ENCODE assay signal across 12 cellular contexts in the genomic region with DNA sequence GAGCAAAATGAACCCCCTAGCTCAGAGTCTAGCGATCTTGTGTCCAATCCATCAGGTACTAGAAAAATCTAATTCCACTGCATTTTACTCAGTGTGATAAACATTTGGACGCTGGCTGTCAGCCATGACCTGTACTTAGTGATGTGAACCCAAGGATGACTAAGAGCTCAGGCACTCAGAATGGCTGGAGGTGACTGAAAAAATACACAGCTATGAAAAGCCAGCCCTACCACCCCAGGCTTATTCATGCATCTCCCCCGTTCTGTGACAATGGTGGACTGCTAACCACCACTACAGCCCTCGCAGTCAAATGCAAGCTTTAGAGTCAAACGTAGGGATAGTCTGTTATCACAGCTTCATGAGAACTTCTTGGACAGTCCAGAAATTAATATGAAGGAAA. TPM values are rescaled to one million over a fixed set of nuclear protein-coding genes. Genes with fewer than 3 reads are reported as not detected.
A peak's percentile ranks its signal among the peaks of the same experiment; 100 is the strongest.
DNase-seq lines count a peak whose midpoint lies in the region; ATAC-seq and TF ChIP-seq lines count a peak whose summit lies in the region.
"Had no signal": no experiment of that assay in that cellular context is flagged by ENCODE, and none has a peak within 500 bp of the region (broad histone marks: within the 10 kb centered on the region; RNA-seq: fewer than 3 reads in every experiment).

No MANE protein-coding gene starts in this region.

- H3K27ac ChIP-seq in thyroid gland: peak overlapping the region; percentile 88 to 98 (median 98)

- DNase-seq in HT-29 (ENCODE audit: low spot score): peak; percentile 41
- peak; percentile 65 for DNase-seq in astrocyte of the cerebellum (ENCODE audit: low read depth)
- peak; percentile 58 for DNase-seq in iPS-NIHi11 (ENCODE audit: low spot score)
- DNase-seq in thyroid gland: peak; percentile 97 to 98
- DNase-seq in NCI-H146 treated with DMSO at 0.1 percent for 48 hours (lab: John Stamatoyannopoulos, UW; ENCODE audit: unreplicated experiment): no peak
- DNase-seq in NCI-H1436 treated with DMSO at 0.1 percent for 48 hours (lab: John Stamatoyannopoulos, UW): no peak
- DNase-seq: activated naive CD8-positive, alpha-beta T cell treated with anti-CD3 and anti-CD28 coated beads, Interleukin-2, amount 50 U/mL, for 24 hours; DND-41; immature natural killer cell; NCI-H187; T-helper 2 cell had no signal

- in situ Hi-C loops in astrocyte of the cerebellum (cut with HindIII; ENCODE audit: low sequenced_read_pairs): loop anchor here (5.0 kb wide), 1 partner anchor 77 kb away; no protein-coding TSS in a partner anchor

- no peaks in the 10 kb centered on the region for H3K9me3 ChIP-seq in thyroid gland

- intact Hi-C loops in thyroid gland (cut with DNase I): no loop called here

- peaks cover 94 to 97% of the 10 kb centered on the region in 2 donors for H3K4me1 ChIP-seq in thyroid gland

- 19 to 32% methylated on average over 5 of the region's 5 CpGs for WGBS in thyroid gland, 2 donors

- TF ChIP-seq POLR2A in thyroid gland (IDR thresholded peaks at IDR 0.05): peak in 1 of 2 donors; percentile 49

- no peak overlapping the region for H3K4me3 ChIP-seq in astrocyte of the cerebellum (ENCODE audit: low read depth, low read length)
- no peak overlapping the region for H3K4me3 ChIP-seq in thyroid gland (replicated peaks in 1 of 3)

- peaks cover 0 to 2% of the 10 kb centered on the region in 2 donors for H3K36me3 ChIP-seq in thyroid gland

- ATAC-seq in HG02852 (IDR thresholded peaks at IDR 0.05; ENCODE audit: unreplicated experiment): no peak
- ATAC-seq: activated naive CD8-positive, alpha-beta T cell treated with anti-CD3 and anti-CD28 coated beads, Interleukin-2, amount 50 U/mL, for 24 hours had no signal

- no peaks in the 10 kb centered on the region for H3K27me3 ChIP-seq in thyroid gland

- TF ChIP-seq CTCF in astrocyte of the cerebellum (IDR thresholded peaks at IDR 0.05; ENCODE audit: low read depth, low read length, missing control alignments) (no peak), thyroid gland (IDR thresholded peaks at IDR 0.05) (no peak)

RNA-seq across cellular contexts. Expression of a gene that starts 14.9 kb away (rescaled TPM):
- total RNA-seq in HT-29 (2014; rRNA removed; shearing (Covaris generic)): 13.9 and 18.1 TPM in 2 replicates
- 100 to 1,000 TPM; 135 to 356 (median 299) TPM for total RNA-seq in thyroid gland

Comparison
In these comparisons a context has a peak if more than half of its experiments do, and no peak if none do; other contexts are left out.
1. DNase-seq: peak in HT-29 (single experiment), astrocyte of the cerebellum (single experiment), iPS-NIHi11 (single experiment) and thyroid gland (2 of 2); none in NCI-H146 treated with DMSO at 0.1 percent for 48 hours (single experiment) and NCI-H1436 treated with DMSO at 0.1 percent for 48 hours (single experiment).